ENCODE assay signal across 17 cellular contexts in genomic region chr3:110783541-110783940, GRCh38.
DNase-seq lines count a peak whose midpoint lies in the region; ATAC-seq and TF ChIP-seq lines count a peak whose summit lies in the region.
"Had no signal": no experiment of that assay in that cellular context is flagged by ENCODE, and none has a peak within 500 bp of the region (broad histone marks: within the 10 kb centered on the region; RNA-seq: fewer than 3 reads in every experiment).

No MANE protein-coding gene starts in this region.

- H3K79me2 ChIP-seq in neural progenitor cell (ENCODE audit: low read depth): no peaks in the 10 kb centered on the region

- no peak overlapping the region for H3K4me3 Mint-ChIP-seq in endodermal cell
- H3K4me3 Mint-ChIP-seq in neural progenitor cell: no peak overlapping the region
- no peak overlapping the region for H3K4me3 Mint-ChIP-seq in activated CD8-positive, alpha-beta T cell treated with anti-CD3 and anti-CD28 coated beads for 36 hours
- H3K4me3 Mint-ChIP-seq: B cell; CD4-positive, alpha-beta memory T cell; H9 had no signal

- H3K27ac ChIP-seq in HUES48 (ENCODE audit: low read depth, low read length) (peak overlapping the region; percentile 42), endodermal cell (ENCODE audit: low read depth, low read length) (peak overlapping the region; percentile 75), neural progenitor cell (no peak overlapping the region)
- H3K27ac ChIP-seq: C4-2B, GM23248 had no signal

- H3K36me3 ChIP-seq in HUES48 (ENCODE audit: control insufficient read depth, insufficient read depth, low read length): no peaks in the 10 kb centered on the region
- no peaks in the 10 kb centered on the region for H3K36me3 ChIP-seq in endodermal cell (ENCODE audit: control insufficient read depth, insufficient read depth, low read length)
- H3K36me3 ChIP-seq in neural progenitor cell: no peaks in the 10 kb centered on the region

- no peak for TF ChIP-seq CTCF in endodermal cell (conservative IDR thresholded peaks at IDR 0.05)
- no peak for TF ChIP-seq CTCF in neural progenitor cell (IDR thresholded peaks at IDR 0.05)
- TF ChIP-seq CTCF in activated CD8-positive, alpha-beta T cell treated with anti-CD3 and anti-CD28 coated beads for 36 hours (IDR thresholded peaks at IDR 0.05): no peak

- CTCF ChIA-PET in activated CD8-positive, alpha-beta T cell treated with anti-CD3 and anti-CD28 coated beads for 36 hours (lab: Charles Lee): no interaction called here

- POLR2A ChIA-PET in activated CD8-positive, alpha-beta T cell treated with anti-CD3 and anti-CD28 coated beads for 36 hours (lab: Charles Lee): no interaction called here

- H3K27me3 Mint-ChIP-seq in endodermal cell (ENCODE audit: insufficient read depth) (no peaks in the 10 kb centered on the region), neural progenitor cell (ENCODE audit: insufficient read depth, low read depth) (no peaks in the 10 kb centered on the region)
- H3K27me3 Mint-ChIP-seq in activated CD8-positive, alpha-beta T cell treated with anti-CD3 and anti-CD28 coated beads for 36 hours: peaks cover 2% of the 10 kb centered on the region
- H3K27me3 Mint-ChIP-seq: B cell; CD4-positive, alpha-beta memory T cell had no signal

- H3K9ac ChIP-seq in HUES48 (ENCODE audit: low read depth, low read length): no peak overlapping the region
- H3K9ac ChIP-seq in endodermal cell (ENCODE audit: extremely low read depth, low read length, poor library complexity, severe bottlenecking): no peak overlapping the region
- H3K9ac ChIP-seq in neural progenitor cell: no peak overlapping the region
- H3K9ac ChIP-seq: GM23248 had no signal

- peaks cover 8% of the 10 kb centered on the region for H3K36me3 Mint-ChIP-seq in endodermal cell (ENCODE audit: low read depth)
- H3K36me3 Mint-ChIP-seq in neural progenitor cell: peaks cover 3% of the 10 kb centered on the region
- no peaks in the 10 kb centered on the region for H3K36me3 Mint-ChIP-seq in activated CD8-positive, alpha-beta T cell treated with anti-CD3 and anti-CD28 coated beads for 36 hours (ENCODE audit: low read depth)
- H3K36me3 Mint-ChIP-seq: CD4-positive, alpha-beta memory T cell had no signal

- H3K4me1 Mint-ChIP-seq in endodermal cell (peaks cover 14% of the 10 kb centered on the region), neural progenitor cell (peaks cover 15% of the 10 kb centered on the region)
- H3K4me1 Mint-ChIP-seq in activated CD8-positive, alpha-beta T cell treated with anti-CD3 and anti-CD28 coated beads for 36 hours (ENCODE audit: low read depth): no peaks in the 10 kb centered on the region
- H3K4me1 Mint-ChIP-seq: B cell; CD4-positive, alpha-beta memory T cell had no signal

- H4K20me1 ChIP-seq in neural progenitor cell (ENCODE audit: low read depth): no peaks in the 10 kb centered on the region

- intact Hi-C loops in activated CD8-positive, alpha-beta T cell treated with anti-CD3 and anti-CD28 coated beads for 36 hours (cut with micrococcal nuclease): no loop called here

- H3K9me3 Mint-ChIP-seq in endodermal cell (peaks cover 24% of the 10 kb centered on the region), neural progenitor cell (peaks cover 24% of the 10 kb centered on the region)
- H3K9me3 Mint-ChIP-seq in activated CD8-positive, alpha-beta T cell treated with anti-CD3 and anti-CD28 coated beads for 36 hours: peaks cover 8% of the 10 kb centered on the region

- peaks cover 10% of the 10 kb centered on the region for H3K4me1 ChIP-seq in HUES48 (ENCODE audit: control insufficient read depth, insufficient read depth, low read length)
- H3K4me1 ChIP-seq in endodermal cell (ENCODE audit: control insufficient read depth, insufficient read depth, low read length): no peaks in the 10 kb centered on the region
- peaks cover 13% of the 10 kb centered on the region for H3K4me1 ChIP-seq in neural progenitor cell

- no peak overlapping the region for H3K4me2 ChIP-seq in neural progenitor cell

- peaks cover 2% of the 10 kb centered on the region for H3F3A ChIP-seq in neural progenitor cell (ENCODE audit: low read depth)

- 20 to 55% methylated on average over 1 to 3 of the region's 3 CpGs for WGBS in endodermal cell (ENCODE audit: insufficient coverage in 1 of 2, insufficient read length in 1 of 2), 2 experiments

- no peak overlapping the region for H2AFZ ChIP-seq in neural progenitor cell (replicated peaks)

- H3K4me3 ChIP-seq in HUES48 (ENCODE audit: low read depth, low read length): no peak overlapping the region
- H3K4me3 ChIP-seq in endodermal cell (ENCODE audit: low read length): peak overlapping the region; percentile 51
- H3K4me3 ChIP-seq in neural progenitor cell: no peak overlapping the region
- H3K4me3 ChIP-seq: GM23248, K562 had no signal

- H3K27me3 ChIP-seq in HUES48 (ENCODE audit: control insufficient read depth, insufficient read depth, low read length): no peaks in the 10 kb centered on the region
- no peaks in the 10 kb centered on the region for H3K27me3 ChIP-seq in endodermal cell (ENCODE audit: control insufficient read depth, insufficient read depth, low read length, poor library complexity, severe bottlenecking)
- no peaks in the 10 kb centered on the region for H3K27me3 ChIP-seq in neural progenitor cell

- DNase-seq in endodermal cell: no peak
- peak; percentile 26 for DNase-seq in neural progenitor cell (ENCODE audit: low spot score)
- DNase-seq in activated CD8-positive, alpha-beta T cell treated with anti-CD3 and anti-CD28 coated beads for 36 hours: no peak
- no peak for DNase-seq in SHP77 (lab: John Stamatoyannopoulos, UW)
- no peak for DNase-seq in NCI-H1694 treated with DMSO at 0.1 percent for 48 hours (lab: John Stamatoyannopoulos, UW)
- DNase-seq: CD4-positive, alpha-beta memory T cell; COR-L47; DMS153; DMS79 treated with DMSO at 0.1 percent for 48 hours; EL; GM23248; H9 had no signal

- ATAC-seq in activated CD8-positive, alpha-beta T cell treated with anti-CD3 and anti-CD28 coated beads for 36 hours: no peak
- no peak for ATAC-seq in HG03520 (IDR thresholded peaks at IDR 0.05; ENCODE audit: unreplicated experiment)
- ATAC-seq: K562 had no signal

- 0 out of 2 replicates have a peak, but pooled peaks cover 8% of the 10 kb centered on the region for H3K9me3 ChIP-seq in HUES48 (ENCODE audit: control insufficient read depth, insufficient read depth, low read length)
- H3K9me3 ChIP-seq in endodermal cell (ENCODE audit: control insufficient read depth, low read length): peaks cover 21% of the 10 kb centered on the region
- H3K9me3 ChIP-seq in neural progenitor cell (ENCODE audit: low read depth): no peaks in the 10 kb centered on the region

- H3K27ac Mint-ChIP-seq in endodermal cell (peak overlapping the region; percentile 74), neural progenitor cell (peak overlapping the region; percentile 68)
- H3K27ac Mint-ChIP-seq in activated CD8-positive, alpha-beta T cell treated with anti-CD3 and anti-CD28 coated beads for 36 hours: no peak overlapping the region
- H3K27ac Mint-ChIP-seq: B cell; CD4-positive, alpha-beta memory T cell had no signal
